Comparison of ENCODE assay signal across 19 cellular contexts in genomic region chr14:94600148-94600545, GRCh38. TPM values are rescaled to one million over a fixed set of nuclear protein-coding genes. Genes with fewer than 3 reads are reported as not detected.
A peak's percentile ranks its signal among the peaks of the same experiment; 100 is the strongest.
DNase-seq lines count a peak whose midpoint lies in the region; ATAC-seq and TF ChIP-seq lines count a peak whose summit lies in the region.
"Had no signal": no experiment of that assay in that cellular context is flagged by ENCODE, and none has a peak within 500 bp of the region (broad histone marks: within the 10 kb centered on the region; RNA-seq: fewer than 3 reads in every experiment).

No MANE protein-coding gene starts in this region.

- no peak for TF ChIP-seq EP300 in suprapubic skin (IDR thresholded peaks at IDR 0.05)

- in situ Hi-C loops in KBM-7 (cut with MboI; ENCODE audit: low pct_unique_long_range_greater_than_20kb, low sequenced_read_pairs): no loop called here

- no peak for TF ChIP-seq POLR2A in suprapubic skin (IDR thresholded peaks at IDR 0.05)

- H3K27me3 Mint-ChIP-seq in GM23338 (ENCODE audit: insufficient read depth, low read depth, poor library complexity): peaks cover 10% of the 10 kb centered on the region

- no peak overlapping the region for H3K4me3 Mint-ChIP-seq in GM23338
- H3K4me3 Mint-ChIP-seq: activated B cell treated with CpG ODN at 0.5 μM for 24 hours; effector memory CD8-positive, alpha-beta T cell; natural killer cell treated with Interleukin-12 subunit alpha and Interleukin-12 subunit beta and Interleukin-15 and Interleukin-18, amount 100 ng/mL, for 72 hours; stimulated activated naive CD8-positive, alpha-beta T cell treated with anti-CD3 and anti-CD28 coated beads, Interleukin-15, amount 100 ng/mL, for 72 hours had no signal

- TF ChIP-seq CTCF in PC-9 (conservative IDR thresholded peaks at IDR 0.05): no peak
- TF ChIP-seq CTCF in dorsolateral prefrontal cortex (IDR thresholded peaks at IDR 0.05 in 54 of 56, conservative IDR thresholded peaks at IDR 0.05 in 2 of 56; ENCODE audit: low read depth in 1 of 56, partially characterized antibody in 56 of 56): no peak
- no peak for TF ChIP-seq CTCF in suprapubic skin (IDR thresholded peaks at IDR 0.05)
- TF ChIP-seq CTCF in GM23338 (conservative IDR thresholded peaks at IDR 0.05; ENCODE audit: low read depth in 2 of 2): no peak

- H3K36me3 Mint-ChIP-seq in GM23338 (ENCODE audit: low read depth): no peaks in the 10 kb centered on the region; the same call in 1 of the 3 replicates
- H3K36me3 Mint-ChIP-seq: natural killer cell treated with Interleukin-12 subunit alpha and Interleukin-12 subunit beta and Interleukin-15 and Interleukin-18, amount 100 ng/mL, for 72 hours had no signal

- H3K79me2 ChIP-seq in PC-9 (ENCODE audit: low read depth) (no peaks in the 10 kb centered on the region), GM23338 (replicated peaks; ENCODE audit: insufficient read depth) (no peaks in the 10 kb centered on the region)

- peaks cover 13% of the 10 kb centered on the region for H3K4me1 Mint-ChIP-seq in GM23338
- H3K4me1 Mint-ChIP-seq: activated B cell treated with CpG ODN at 0.5 μM for 24 hours had no signal

- H3K9me3 Mint-ChIP-seq in GM23338: peaks cover 7% of the 10 kb centered on the region
- H3K9me3 Mint-ChIP-seq: activated B cell treated with CpG ODN at 0.5 μM for 24 hours; effector memory CD8-positive, alpha-beta T cell; natural killer cell treated with Interleukin-12 subunit alpha and Interleukin-12 subunit beta and Interleukin-15 and Interleukin-18, amount 100 ng/mL, for 72 hours; stimulated activated naive CD8-positive, alpha-beta T cell treated with anti-CD3 and anti-CD28 coated beads, Interleukin-15, amount 100 ng/mL, for 72 hours had no signal

- POLR2A ChIA-PET in PC-9 (lab: Charles Lee; ENCODE audit: unreplicated experiment): no interaction called here

- no peaks in the 10 kb centered on the region for H3K27me3 ChIP-seq in PC-9 (ENCODE audit: insufficient read depth, low read depth)
- H3K27me3 ChIP-seq in dorsolateral prefrontal cortex: no peaks in the 10 kb centered on the region
- no peaks in the 10 kb centered on the region for H3K27me3 ChIP-seq in muscle layer of duodenum (ENCODE audit: low read depth, low read length)
- no peaks in the 10 kb centered on the region for H3K27me3 ChIP-seq in suprapubic skin
- no peaks in the 10 kb centered on the region for H3K27me3 ChIP-seq in GM23338 (ENCODE audit: insufficient read depth)

- no peak for ATAC-seq in GM18519 (IDR thresholded peaks at IDR 0.05; ENCODE audit: low FRiP score, unreplicated experiment)
- no peak for ATAC-seq in HG03469 (IDR thresholded peaks at IDR 0.05; ENCODE audit: unreplicated experiment)
- ATAC-seq in GM23338: no peak
- ATAC-seq: effector memory CD8-positive, alpha-beta T cell; stimulated activated naive CD8-positive, alpha-beta T cell treated with anti-CD3 and anti-CD28 coated beads, Interleukin-15, amount 100 ng/mL, for 72 hours had no signal

- no peaks in the 10 kb centered on the region for H3F3A ChIP-seq in PC-9 (ENCODE audit: insufficient read depth, low read depth)
- no peaks in the 10 kb centered on the region for H3F3A ChIP-seq in GM23338 (replicated peaks; ENCODE audit: low read depth)

- CTCF ChIA-PET in PC-9 (lab: Charles Lee): no interaction called here

- H3K9me3 ChIP-seq in PC-9 (ENCODE audit: insufficient read depth, low read depth): no peaks in the 10 kb centered on the region
- H3K9me3 ChIP-seq in muscle layer of duodenum (ENCODE audit: control insufficient read depth in 1 of 2, low read length in 2 of 2): no peaks in the 10 kb centered on the region
- H3K9me3 ChIP-seq in suprapubic skin: no peaks in the 10 kb centered on the region

- no peaks in the 10 kb centered on the region; the same call in 1 of the 2 replicates for H3K4me1 ChIP-seq in PC-9 (replicated peaks; ENCODE audit: insufficient read depth)
- H3K4me1 ChIP-seq in muscle layer of duodenum (ENCODE audit: control insufficient read depth in 1 of 2, insufficient read depth in 2 of 2, low read length in 2 of 2): peaks cover 6% of the 10 kb centered on the region in 2 donors
- peaks cover 41% of the 10 kb centered on the region for H3K4me1 ChIP-seq in suprapubic skin
- H3K4me1 ChIP-seq in GM23338 (ENCODE audit: insufficient read depth): no peaks in the 10 kb centered on the region

- H3K36me3 ChIP-seq in PC-9 (ENCODE audit: low read depth): no peaks in the 10 kb centered on the region
- H3K36me3 ChIP-seq in muscle layer of duodenum (ENCODE audit: control insufficient read depth in 1 of 2, insufficient read depth in 2 of 2, low read length in 2 of 2): no peaks in the 10 kb centered on the region
- H3K36me3 ChIP-seq in suprapubic skin: no peaks in the 10 kb centered on the region
- H3K36me3 ChIP-seq in GM23338 (ENCODE audit: insufficient read depth): no peaks in the 10 kb centered on the region

- no peak overlapping the region for H3K27ac Mint-ChIP-seq in GM23338
- H3K27ac Mint-ChIP-seq: activated B cell treated with CpG ODN at 0.5 μM for 24 hours; effector memory CD8-positive, alpha-beta T cell; natural killer cell treated with Interleukin-12 subunit alpha and Interleukin-12 subunit beta and Interleukin-15 and Interleukin-18, amount 100 ng/mL, for 72 hours had no signal

- H2AFZ ChIP-seq in PC-9 (no peak overlapping the region), GM23338 (no peak overlapping the region)

- H3K9me2 ChIP-seq in PC-9 (ENCODE audit: insufficient read depth) (no peaks in the 10 kb centered on the region), GM23338 (ENCODE audit: insufficient read depth) (no peaks in the 10 kb centered on the region)

- WGBS in suprapubic skin: 81% methylated on average over 11 of the region's 11 CpGs

- H3K4me3 ChIP-seq in PC-9 (no peak overlapping the region), dorsolateral prefrontal cortex (no peak overlapping the region), muscle layer of duodenum (ENCODE audit: low read depth in 1 of 2, low read length in 2 of 2) (no peak overlapping the region), suprapubic skin (no peak overlapping the region), GM23338 (no peak overlapping the region)

- BruUV-seq in PC-9 (replicated peaks; lab: Mats Ljungman, UMichigan): no TSS peak

- intact Hi-C loops in PC-9 (cut with micrococcal nuclease; ENCODE audit: unreplicated experiment) (no loop called here), dorsolateral prefrontal cortex (cut with DNase I) (no loop called here)

- H3K27ac ChIP-seq in PC-9 (peak overlapping the region; percentile 69), dorsolateral prefrontal cortex (peak overlapping the region in 38 of 59 donors; percentile 0 to 91 (median 80)), muscle layer of duodenum (ENCODE audit: low read length) (peak overlapping the region; percentile 53), suprapubic skin (peak overlapping the region; percentile 91), GM23338 (ENCODE audit: low read depth) (no peak overlapping the region)

- H3K4me2 ChIP-seq in PC-9: no peak overlapping the region
- no peak overlapping the region for H3K4me2 ChIP-seq in GM23338

- H4K20me1 ChIP-seq in PC-9 (ENCODE audit: insufficient read depth): no peaks in the 10 kb centered on the region
- no peaks in the 10 kb centered on the region for H4K20me1 ChIP-seq in GM23338 (replicated peaks; ENCODE audit: insufficient read depth)

- DNase-seq in PC-9: no peak
- DNase-seq in dorsolateral prefrontal cortex: peak in 1 of 10 donors; percentile 17
- DNase-seq in suprapubic skin (ENCODE audit: low spot score in 2 of 2): no peak
- DNase-seq in GM23338 (ENCODE audit: low spot score): no peak
- no peak for DNase-seq in KBM-7
- DNase-seq: activated B cell treated with CpG ODN at 0.5 μM for 24 hours; activated naive CD4-positive, alpha-beta T cell treated with Interleukin-2 at 50 U/mL for 16 hours; DMS53; effector memory CD8-positive, alpha-beta T cell; NCI-H187; NCI-H510A treated with DMSO at 0.1 percent for 48 hours; stimulated activated naive CD8-positive, alpha-beta T cell treated with anti-CD3 and anti-CD28 coated beads, Interleukin-15, amount 100 ng/mL, for 72 hours had no signal

TF ChIP-seq in GM23338, 12 proteins besides CTCF, POLR2A, EP300 and RAD21 (continues in another document):
- TF ChIP-seq STAT1 (IDR thresholded peaks at IDR 0.05; ENCODE audit: unreplicated experiment) (no peak), ETS1 (IDR thresholded peaks at IDR 0.05) (no peak), JUNB (IDR thresholded peaks at IDR 0.05; ENCODE audit: unreplicated experiment) (no peak)

RNA-seq across cellular contexts. Expression of gene SERPINA3, which starts 12.0 kb away (rescaled TPM):
- total RNA-seq in PC-9 (2021) (not detected in 2 replicates), dorsolateral prefrontal cortex (1,000 to 10,000 TPM in 1 of 120 experiments, 100 to 1,000 TPM in 41, 10 to 100 TPM in 72, 1 to 10 TPM in 6; 3.1 to 1,061 (median 51.5) TPM), suprapubic skin (10 to 100 TPM; 31.0 to 91.4 (median 73.2) TPM)
- not detected in 2 replicates for total RNA-seq in GM23338 (2014; rRNA removed; shearing (Covaris generic))
- not detected in 2 replicates for polyA plus RNA-seq in GM23338 (2016; fragmentation: Nextera tagmentation; extraction: Ambion mirVana)
- total RNA-seq: activated B cell treated with CpG ODN at 0.5 μM for 24 hours; natural killer cell treated with Interleukin-12 subunit alpha and Interleukin-12 subunit beta and Interleukin-15 and Interleukin-18, amount 100 ng/mL, for 72 hours had no signal

RNA-seq across cellular contexts. Expression of gene SERPINA5, which starts 18.9 kb away (rescaled TPM):
- total RNA-seq in PC-9 (2021) (not detected in 2 replicates), dorsolateral prefrontal cortex (1 to 10 TPM in 66 of 120 experiments, under 1 TPM in 38, not detected in 16; 0.18 to 9.1 (median 1.3) TPM), suprapubic skin (1 to 10 TPM in 2 of 4 donors, under 1 TPM in 1, not detected in 1; 0.76 to 4.5 (median 1.9) TPM)
- 0.90 and 1.3 TPM in 2 replicates for total RNA-seq in GM23338 (2014; rRNA removed; shearing (Covaris generic))
- polyA plus RNA-seq in GM23338 (2016; fragmentation: Nextera tagmentation; extraction: Ambion mirVana): 0.12 and 0.81 TPM in 2 replicates
- total RNA-seq: activated B cell treated with CpG ODN at 0.5 μM for 24 hours; bronchial epithelial cell; natural killer cell treated with Interleukin-12 subunit alpha and Interleukin-12 subunit beta and Interleukin-15 and Interleukin-18, amount 100 ng/mL, for 72 hours had no signal

RNA-seq across cellular contexts. Expression of gene SERPINA4, which starts 38.9 kb away (rescaled TPM):
- total RNA-seq in PC-9 (2021) (not detected in 2 replicates), dorsolateral prefrontal cortex (not detected), suprapubic skin (not detected)
- total RNA-seq in GM23338 (2014; rRNA removed; shearing (Covaris generic)): not detected in 2 replicates
- not detected in 2 replicates for polyA plus RNA-seq in GM23338 (2016; fragmentation: Nextera tagmentation; extraction: Ambion mirVana)
- total RNA-seq: activated B cell treated with CpG ODN at 0.5 μM for 24 hours; bronchial epithelial cell; kidney epithelial cell; natural killer cell treated with Interleukin-12 subunit alpha and Interleukin-12 subunit beta and Interleukin-15 and Interleukin-18, amount 100 ng/mL, for 72 hours had no signal
- polyA plus RNA-seq: BJ had no signal
